9 cellular contexts compared by ENCODE assay signal in genomic region chr2:43427032-43427424, GRCh38.
DNase-seq lines count a peak whose midpoint lies in the region; ATAC-seq and TF ChIP-seq lines count a peak whose summit lies in the region.
"Had no signal": no experiment of that assay in that cellular context is flagged by ENCODE, and none has a peak within 500 bp of the region (broad histone marks: within the 10 kb centered on the region; RNA-seq: fewer than 3 reads in every experiment).

No MANE protein-coding gene starts in this region.

- DNase-seq in DND-41 (no peak), PC-9 (no peak), sigmoid colon (no peak), NCI-H774 (lab: John Stamatoyannopoulos, UW) (no peak), COLO829 (ENCODE audit: low spot score) (no peak), NCI-H1436 treated with DMSO at 0.1 percent for 48 hours (lab: John Stamatoyannopoulos, UW) (no peak)
- no peak for DNase-seq in effector memory CD4-positive, alpha-beta T cell
- DNase-seq: NCI-H510A had no signal

- BruUV-seq in PC-9 (replicated peaks; lab: Mats Ljungman, UMichigan) = TSS peak; percentile 100

- peaks cover 8% of the 10 kb centered on the region for H3K36me3 ChIP-seq in DND-41 (ENCODE audit: insufficient read depth, low read length)
- H3K36me3 ChIP-seq in PC-9 (ENCODE audit: low read depth) = peaks cover 18% of the 10 kb centered on the region; the same call in 1 of the 2 replicates
- H3K36me3 ChIP-seq in effector memory CD4-positive, alpha-beta T cell (ENCODE audit: control insufficient read depth, insufficient read depth, low read length) = no peaks in the 10 kb centered on the region
- no peaks in the 10 kb centered on the region for H3K36me3 ChIP-seq in sigmoid colon

- H3K27ac ChIP-seq in DND-41 (ENCODE audit: low read length) = peak overlapping the region; percentile 83
- peak overlapping the region; percentile 100 for H3K27ac ChIP-seq in PC-9
- peak overlapping the region; percentile 29 for H3K27ac ChIP-seq in effector memory CD4-positive, alpha-beta T cell (ENCODE audit: insufficient read depth, low read length, poor library complexity, severe bottlenecking)
- peak overlapping the region; percentile 55 to 76 (median 64) for H3K27ac ChIP-seq in sigmoid colon

- no peak for TF ChIP-seq CTCF in DND-41 (IDR thresholded peaks at IDR 0.05; ENCODE audit: borderline replicate concordance, extremely low read depth, low read length, poor library complexity, severe bottlenecking)
- no peak for TF ChIP-seq CTCF in PC-9 (conservative IDR thresholded peaks at IDR 0.05)
- TF ChIP-seq CTCF in sigmoid colon (IDR thresholded peaks at IDR 0.05) = no peak

- TF ChIP-seq POLR2A in sigmoid colon (IDR thresholded peaks at IDR 0.05) = no peak

- H3K4me1 ChIP-seq in DND-41 (ENCODE audit: insufficient read depth, low read length) (peaks cover 32% of the 10 kb centered on the region), PC-9 (replicated peaks; ENCODE audit: insufficient read depth) (peaks cover 76% of the 10 kb centered on the region), sigmoid colon (peaks cover 0 to 43% (median 35%) of the 10 kb centered on the region in 4 donors)
- peaks cover 13% of the 10 kb centered on the region for H3K4me1 ChIP-seq in effector memory CD4-positive, alpha-beta T cell (ENCODE audit: control insufficient read depth, insufficient read depth, low read length, poor library complexity, severe bottlenecking)

- H3K27me3 ChIP-seq in DND-41 (ENCODE audit: insufficient read depth, low read length, poor library complexity) (no peaks in the 10 kb centered on the region), PC-9 (ENCODE audit: insufficient read depth, low read depth) (no peaks in the 10 kb centered on the region), sigmoid colon (no peaks in the 10 kb centered on the region)
- no peaks in the 10 kb centered on the region for H3K27me3 ChIP-seq in effector memory CD4-positive, alpha-beta T cell (replicated peaks; ENCODE audit: control insufficient read depth, insufficient read depth, low read length, poor library complexity, severe bottlenecking)

- H3K79me2 ChIP-seq in DND-41 (ENCODE audit: insufficient read depth, low read length) (no peaks in the 10 kb centered on the region), PC-9 (ENCODE audit: low read depth) (peaks cover 9% of the 10 kb centered on the region; the same call in 1 of the 2 replicates)

- H3K4me3 ChIP-seq in DND-41 (ENCODE audit: low read depth in 1 of 2, low read length in 2 of 2) (peak overlapping the region in 1 of 2 experiments; percentile 25; a peak in 1 of 4 replicates), PC-9 (no peak overlapping the region), sigmoid colon (no peak overlapping the region)
- no peak overlapping the region for H3K4me3 ChIP-seq in effector memory CD4-positive, alpha-beta T cell (ENCODE audit: insufficient read depth, low read depth, low read length, poor library complexity, severe bottlenecking)

- H3K9me3 ChIP-seq in DND-41 (ENCODE audit: insufficient read depth, low read length, severe bottlenecking) (no peaks in the 10 kb centered on the region), PC-9 (ENCODE audit: insufficient read depth, low read depth) (no peaks in the 10 kb centered on the region; the same call in 1 of the 2 replicates), sigmoid colon (no peaks in the 10 kb centered on the region)
- no peaks in the 10 kb centered on the region for H3K9me3 ChIP-seq in effector memory CD4-positive, alpha-beta T cell (ENCODE audit: control insufficient read depth, low read length)

- no peaks in the 10 kb centered on the region for H4K20me1 ChIP-seq in DND-41 (ENCODE audit: insufficient read depth, low read length)
- no peaks in the 10 kb centered on the region for H4K20me1 ChIP-seq in PC-9 (ENCODE audit: insufficient read depth)

- intact Hi-C loops in PC-9 (cut with micrococcal nuclease; ENCODE audit: unreplicated experiment) (no loop called here), sigmoid colon (cut with DNase I) (no loop called here)

- peak overlapping the region; percentile 43 for H3K4me2 ChIP-seq in DND-41 (ENCODE audit: insufficient read depth, low read length)
- H3K4me2 ChIP-seq in PC-9 = peak overlapping the region; percentile 60

- 93 to 95% methylated on average over 8 of the region's 8 CpGs for WGBS in sigmoid colon, 2 donors

- H3K9ac ChIP-seq in DND-41 (ENCODE audit: low read depth, low read length) = peak overlapping the region; percentile 30

- no peaks in the 10 kb centered on the region for H3K9me2 ChIP-seq in PC-9 (ENCODE audit: insufficient read depth)

- ATAC-seq in DND-41 (ENCODE audit: insufficient read depth, low read depth) (no peak), GM21717 (IDR thresholded peaks at IDR 0.05; ENCODE audit: unreplicated experiment) (no peak)

- H2AFZ ChIP-seq in DND-41 (ENCODE audit: low read depth, low read length) (peak overlapping the region; percentile 69), PC-9 (no peak overlapping the region)

- no peak for TF ChIP-seq EP300 in sigmoid colon (IDR thresholded peaks at IDR 0.05)

- CTCF ChIA-PET in PC-9 (lab: Charles Lee) = no interaction called here

- POLR2A ChIA-PET in PC-9 (lab: Charles Lee; ENCODE audit: unreplicated experiment) = no interaction called here

- H3F3A ChIP-seq in PC-9 (ENCODE audit: insufficient read depth, low read depth) = peaks cover 49% of the 10 kb centered on the region

Comparison
In these comparisons a context has a peak if more than half of its experiments do, and no peak if none do; other contexts are left out.
1. H3K27ac ChIP-seq: peak in every context shown above with its lines; median percentile 100 in PC-9; 83 in DND-41; 64 in sigmoid colon; 29 in effector memory CD4-positive, alpha-beta T cell.